19 cellular contexts compared by ENCODE assay signal in genomic region chr20:20503788-20504528, GRCh38.
"Had no signal": no experiment of that assay in that cellular context is flagged by ENCODE, and none has a peak within 500 bp of the region (broad histone marks: within the 10 kb centered on the region; RNA-seq: fewer than 3 reads in every experiment).

No MANE protein-coding gene starts in this region.

- H3K27ac Mint-ChIP-seq: activated naive CD4-positive, alpha-beta T cell treated with anti-CD3 and anti-CD28 coated beads for 36 hours; activated naive CD8-positive, alpha-beta T cell; brain; T-helper 17 cell had no signal

- H3K4me3 ChIP-seq: cardiac muscle cell had no signal

- H3K27me3 ChIP-seq: cardiac muscle cell had no signal

- H3K27ac ChIP-seq: cardiac muscle cell had no signal

- H3K27me3 Mint-ChIP-seq: activated naive CD8-positive, alpha-beta T cell; brain; T-helper 17 cell had no signal

- DNase-seq: activated CD4-positive, CD25-positive, alpha-beta regulatory T cell treated with anti-CD3 and anti-CD28 coated beads, Interleukin-2, amount 50 U/mL, for 72 hours; activated gamma-delta T cell; activated naive CD4-positive, alpha-beta T cell treated with anti-CD3 and anti-CD28 coated beads for 36 hours; amygdala; MM.1S; NCI-H1105; NCI-H1436; NCI-H187; NCI-H2081; NCI-H510A treated with DMSO at 0.1 percent for 48 hours; NCI-H69; NK-92 treated with Interleukin-12 subunit alpha and Interleukin-12 subunit beta, amount 100 ng/mL, for 24 hours; SIG-M5; T-helper 17 cell; T-helper 9 cell had no signal

- ATAC-seq: T-helper 17 cell, WTC11 had no signal

- H3K9me3 Mint-ChIP-seq: activated naive CD4-positive, alpha-beta T cell treated with anti-CD3 and anti-CD28 coated beads for 36 hours; brain; WTC11 had no signal

- H3K4me3 Mint-ChIP-seq: activated naive CD4-positive, alpha-beta T cell treated with anti-CD3 and anti-CD28 coated beads for 36 hours; activated naive CD8-positive, alpha-beta T cell; brain; T-helper 17 cell; WTC11 had no signal
